Comparison of ENCODE assay signal across 1 cellular context in genomic region chr21:36428789-36429671, GRCh38.
TF ChIP-seq lines count a peak whose summit lies in the region.

No MANE protein-coding gene starts in this region.

TF ChIP-seq in GM23338, 12 proteins besides CTCF, POLR2A, EP300 and RAD21 (continued from another document):
- TF ChIP-seq ETS1 (IDR thresholded peaks at IDR 0.05) (no peak), ZNF114 (CRISPR knock-in tag; IDR thresholded peaks at IDR 0.05) (no peak), ZNF462 (CRISPR knock-in tag; IDR thresholded peaks at IDR 0.05) (no peak), EZH2 (IDR thresholded peaks at IDR 0.05; ENCODE audit: low read depth, unreplicated experiment) (no peak), NANOG (IDR thresholded peaks at IDR 0.05; ENCODE audit: borderline replicate concordance) (no peak), JUNB (IDR thresholded peaks at IDR 0.05; ENCODE audit: unreplicated experiment) (no peak), EZH2phosphoT487 (IDR thresholded peaks at IDR 0.05; ENCODE audit: unreplicated experiment) (no peak), POLR2AphosphoS5 (IDR thresholded peaks at IDR 0.05; ENCODE audit: low read depth) (no peak), STAT1 (IDR thresholded peaks at IDR 0.05; ENCODE audit: unreplicated experiment) (no peak), REST (IDR thresholded peaks at IDR 0.05; ENCODE audit: unreplicated experiment) (no peak), ZNF331 (CRISPR knock-in tag; IDR thresholded peaks at IDR 0.05; ENCODE audit: low read depth) (no peak)
